In the genomic region with DNA sequence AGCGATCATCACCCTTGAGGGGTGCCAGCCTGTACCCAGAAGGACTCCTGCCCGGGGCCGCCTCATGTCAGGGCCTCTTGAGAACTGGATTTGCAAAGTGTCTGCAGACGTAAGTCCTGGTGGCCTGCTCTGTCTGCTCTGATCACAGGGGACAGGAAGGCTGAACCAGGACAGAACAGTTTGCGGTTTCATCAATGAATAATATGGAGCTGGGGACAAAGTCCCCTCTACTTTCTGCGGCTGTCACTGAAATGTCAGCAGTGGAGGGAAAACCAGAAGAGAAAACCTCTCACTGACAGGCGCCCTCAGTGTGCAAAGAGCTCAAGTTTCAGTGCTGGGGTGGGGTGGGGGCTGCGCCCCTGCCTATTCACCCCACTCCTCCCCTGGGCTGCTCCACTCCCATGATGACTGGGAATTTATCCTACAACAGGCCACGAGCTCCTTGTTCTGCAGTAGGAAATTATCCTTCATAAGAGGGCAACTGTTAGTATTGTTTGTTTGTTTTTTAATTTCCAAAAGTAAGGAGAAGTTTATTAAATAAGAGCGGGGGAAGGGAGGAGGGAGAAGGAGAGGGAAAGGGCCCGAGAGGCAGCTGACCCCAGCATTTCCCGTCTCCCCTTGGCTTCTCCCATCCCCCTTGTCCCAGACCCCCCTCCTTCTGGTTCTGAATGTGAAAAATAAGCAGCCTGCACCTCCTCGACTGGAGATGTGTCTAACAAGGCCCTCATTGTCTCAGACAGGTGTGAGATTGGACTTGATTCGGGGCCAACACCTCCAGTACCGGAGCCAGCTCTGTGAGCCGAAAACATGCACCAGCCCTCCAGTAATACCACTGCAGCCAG, we compare ENCODE assay signal across 1 cellular context.
TF ChIP-seq lines count a peak whose summit lies in the region.

No MANE protein-coding gene starts in this region.

TF ChIP-seq in GM23338, 12 proteins besides CTCF, POLR2A, EP300 and RAD21 (continued from another document):
- TF ChIP-seq, protein P1, sequence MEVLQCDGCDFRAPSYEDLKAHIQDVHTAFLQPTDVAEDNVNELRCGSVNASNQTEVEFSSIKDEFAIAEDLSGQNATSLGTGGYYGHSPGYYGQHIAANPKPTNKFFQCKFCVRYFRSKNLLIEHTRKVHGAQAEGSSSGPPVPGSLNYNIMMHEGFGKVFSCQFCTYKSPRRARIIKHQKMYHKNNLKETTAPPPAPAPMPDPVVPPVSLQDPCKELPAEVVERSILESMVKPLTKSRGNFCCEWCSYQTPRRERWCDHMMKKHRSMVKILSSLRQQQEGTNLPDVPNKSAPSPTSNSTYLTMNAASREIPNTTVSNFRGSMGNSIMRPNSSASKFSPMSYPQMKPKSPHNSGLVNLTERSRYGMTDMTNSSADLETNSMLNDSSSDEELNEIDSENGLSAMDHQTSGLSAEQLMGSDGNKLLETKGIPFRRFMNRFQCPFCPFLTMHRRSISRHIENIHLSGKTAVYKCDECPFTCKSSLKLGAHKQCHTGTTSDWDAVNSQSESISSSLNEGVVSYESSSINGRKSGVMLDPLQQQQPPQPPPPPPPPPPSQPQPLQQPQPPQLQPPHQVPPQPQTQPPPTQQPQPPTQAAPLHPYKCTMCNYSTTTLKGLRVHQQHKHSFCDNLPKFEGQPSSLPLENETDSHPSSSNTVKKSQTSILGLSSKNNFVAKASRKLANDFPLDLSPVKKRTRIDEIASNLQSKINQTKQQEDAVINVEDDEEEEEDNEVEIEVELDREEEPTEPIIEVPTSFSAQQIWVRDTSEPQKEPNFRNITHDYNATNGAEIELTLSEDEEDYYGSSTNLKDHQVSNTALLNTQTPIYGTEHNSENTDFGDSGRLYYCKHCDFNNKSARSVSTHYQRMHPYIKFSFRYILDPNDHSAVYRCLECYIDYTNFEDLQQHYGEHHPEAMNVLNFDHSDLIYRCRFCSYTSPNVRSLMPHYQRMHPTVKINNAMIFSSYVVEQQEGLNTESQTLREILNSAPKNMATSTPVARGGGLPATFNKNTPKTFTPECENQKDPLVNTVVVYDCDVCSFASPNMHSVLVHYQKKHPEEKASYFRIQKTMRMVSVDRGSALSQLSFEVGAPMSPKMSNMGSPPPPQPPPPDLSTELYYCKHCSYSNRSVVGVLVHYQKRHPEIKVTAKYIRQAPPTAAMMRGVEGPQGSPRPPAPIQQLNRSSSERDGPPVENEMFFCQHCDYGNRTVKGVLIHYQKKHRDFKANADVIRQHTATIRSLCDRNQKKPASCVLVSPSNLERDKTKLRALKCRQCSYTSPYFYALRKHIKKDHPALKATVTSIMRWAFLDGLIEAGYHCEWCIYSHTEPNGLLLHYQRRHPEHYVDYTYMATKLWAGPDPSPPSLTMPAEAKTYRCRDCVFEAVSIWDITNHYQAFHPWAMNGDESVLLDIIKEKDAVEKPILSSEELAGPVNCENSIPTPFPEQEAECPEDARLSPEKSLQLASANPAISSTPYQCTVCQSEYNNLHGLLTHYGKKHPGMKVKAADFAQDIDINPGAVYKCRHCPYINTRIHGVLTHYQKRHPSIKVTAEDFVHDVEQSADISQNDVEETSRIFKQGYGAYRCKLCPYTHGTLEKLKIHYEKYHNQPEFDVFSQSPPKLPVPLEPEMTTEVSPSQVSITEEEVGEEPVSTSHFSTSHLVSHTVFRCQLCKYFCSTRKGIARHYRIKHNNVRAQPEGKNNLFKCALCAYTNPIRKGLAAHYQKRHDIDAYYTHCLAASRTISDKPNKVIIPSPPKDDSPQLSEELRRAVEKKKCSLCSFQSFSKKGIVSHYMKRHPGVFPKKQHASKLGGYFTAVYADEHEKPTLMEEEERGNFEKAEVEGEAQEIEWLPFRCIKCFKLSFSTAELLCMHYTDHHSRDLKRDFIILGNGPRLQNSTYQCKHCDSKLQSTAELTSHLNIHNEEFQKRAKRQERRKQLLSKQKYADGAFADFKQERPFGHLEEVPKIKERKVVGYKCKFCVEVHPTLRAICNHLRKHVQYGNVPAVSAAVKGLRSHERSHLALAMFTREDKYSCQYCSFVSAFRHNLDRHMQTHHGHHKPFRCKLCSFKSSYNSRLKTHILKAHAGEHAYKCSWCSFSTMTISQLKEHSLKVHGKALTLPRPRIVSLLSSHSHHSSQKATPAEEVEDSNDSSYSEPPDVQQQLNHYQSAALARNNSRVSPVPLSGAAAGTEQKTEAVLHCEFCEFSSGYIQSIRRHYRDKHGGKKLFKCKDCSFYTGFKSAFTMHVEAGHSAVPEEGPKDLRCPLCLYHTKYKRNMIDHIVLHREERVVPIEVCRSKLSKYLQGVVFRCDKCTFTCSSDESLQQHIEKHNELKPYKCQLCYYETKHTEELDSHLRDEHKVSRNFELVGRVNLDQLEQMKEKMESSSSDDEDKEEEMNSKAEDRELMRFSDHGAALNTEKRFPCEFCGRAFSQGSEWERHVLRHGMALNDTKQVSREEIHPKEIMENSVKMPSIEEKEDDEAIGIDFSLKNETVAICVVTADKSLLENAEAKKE (CRISPR knock-in tag; IDR thresholded peaks at IDR 0.05) = no peak
- no peak for TF ChIP-seq NANOG (IDR thresholded peaks at IDR 0.05; ENCODE audit: borderline replicate concordance)
- no peak for TF ChIP-seq POLR2AphosphoS5 (IDR thresholded peaks at IDR 0.05; ENCODE audit: low read depth)
- TF ChIP-seq, protein P2, sequence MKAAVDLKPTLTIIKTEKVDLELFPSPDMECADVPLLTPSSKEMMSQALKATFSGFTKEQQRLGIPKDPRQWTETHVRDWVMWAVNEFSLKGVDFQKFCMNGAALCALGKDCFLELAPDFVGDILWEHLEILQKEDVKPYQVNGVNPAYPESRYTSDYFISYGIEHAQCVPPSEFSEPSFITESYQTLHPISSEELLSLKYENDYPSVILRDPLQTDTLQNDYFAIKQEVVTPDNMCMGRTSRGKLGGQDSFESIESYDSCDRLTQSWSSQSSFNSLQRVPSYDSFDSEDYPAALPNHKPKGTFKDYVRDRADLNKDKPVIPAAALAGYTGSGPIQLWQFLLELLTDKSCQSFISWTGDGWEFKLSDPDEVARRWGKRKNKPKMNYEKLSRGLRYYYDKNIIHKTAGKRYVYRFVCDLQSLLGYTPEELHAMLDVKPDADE (IDR thresholded peaks at IDR 0.05) = no peak
- TF ChIP-seq STAT1 (IDR thresholded peaks at IDR 0.05; ENCODE audit: unreplicated experiment) = no peak
